In the genomic region with DNA sequence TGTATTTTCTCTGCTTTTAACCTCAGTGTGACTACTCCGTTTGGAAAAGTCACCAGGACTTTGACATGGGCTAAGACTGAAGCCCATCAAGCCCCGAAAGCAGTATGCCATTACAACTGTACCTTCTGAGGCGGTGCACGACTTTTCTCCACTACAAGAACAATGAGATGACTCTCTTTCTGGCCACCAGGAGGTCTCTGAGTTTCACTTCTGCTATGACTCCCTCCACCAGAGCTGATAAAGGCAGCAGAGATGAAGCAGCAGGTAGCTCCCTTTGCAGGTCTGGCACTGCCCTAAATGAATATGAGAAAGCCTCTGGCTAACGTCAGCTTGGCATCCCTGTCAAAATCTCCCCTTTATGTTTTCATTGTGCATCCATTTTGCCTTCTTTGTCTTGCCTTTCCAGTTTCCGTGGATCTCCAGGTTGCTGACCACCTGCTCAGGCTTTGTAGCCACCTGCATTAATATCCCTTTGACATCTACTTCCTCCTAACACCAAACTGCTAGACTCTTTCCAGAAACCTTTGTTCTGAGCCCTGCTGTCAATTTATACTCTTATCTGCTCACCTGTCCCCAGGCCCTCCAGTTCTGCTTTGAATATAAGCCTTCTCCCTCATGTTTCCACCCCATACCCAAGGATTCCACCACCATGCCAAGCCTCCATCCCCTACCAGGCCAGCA, we compare ENCODE assay signal across 13 cellular contexts.
DNase-seq lines count a peak whose midpoint lies in the region; ATAC-seq, FAIRE-seq and TF ChIP-seq lines count a peak whose summit lies in the region.
"Had no signal": no experiment of that assay in that cellular context is flagged by ENCODE, and none has a peak within 500 bp of the region (broad histone marks: within the 10 kb centered on the region; RNA-seq: fewer than 3 reads in every experiment).

No MANE protein-coding gene starts in this region.

- no peak overlapping the region for H3K27ac Mint-ChIP-seq in activated CD8-positive, alpha-beta T cell treated with anti-CD3 and anti-CD28 coated beads, Interleukin-2, amount 10 ng/mL, durations not matched to agents 7 days and 5 days
- H3K27ac Mint-ChIP-seq: H9 had no signal

- H3K4me2 ChIP-seq in HepG2 (ENCODE audit: low read depth, low read length): no peak overlapping the region
- peak overlapping the region; percentile 4 for H3K4me2 ChIP-seq in Karpas-422 (ENCODE audit: low read depth, low read length, poor library complexity, severe bottlenecking)

- H3K27me3 ChIP-seq in HepG2 (ENCODE audit: control insufficient read depth in 1 of 2, insufficient read depth in 2 of 2, low read length in 2 of 2) (peaks cover 0 to 3% of the 10 kb centered on the region in 2 experiments; a peak in 1 of 5 replicates), right lobe of liver (no peaks in the 10 kb centered on the region), Karpas-422 (ENCODE audit: low read length) (no peaks in the 10 kb centered on the region)

- TF ChIP-seq RAD21 in HepG2 (CRISPR knock-in tag; IDR thresholded peaks at IDR 0.05): peak; percentile 44; the same call in 1 of the 2 replicates

- H3K4me1 ChIP-seq in HepG2 (ENCODE audit: insufficient read depth, low read length) (peaks cover 30% of the 10 kb centered on the region), right lobe of liver (peaks cover 0 to 11% (median 0%) of the 10 kb centered on the region in 4 donors), Karpas-422 (ENCODE audit: low read length) (peaks cover 17% of the 10 kb centered on the region)
- H3K4me1 ChIP-seq: parathyroid adenoma had no signal

- H2AFZ ChIP-seq in HepG2 (ENCODE audit: low read length) (peak overlapping the region; percentile 4), Karpas-422 (ENCODE audit: low read length) (no peak overlapping the region)
- H2AFZ ChIP-seq: parathyroid adenoma had no signal

- no peaks in the 10 kb centered on the region for H3K36me3 Mint-ChIP-seq in activated CD8-positive, alpha-beta T cell treated with anti-CD3 and anti-CD28 coated beads, Interleukin-2, amount 10 ng/mL, durations not matched to agents 7 days and 5 days (ENCODE audit: low read depth)

- POLR2A ChIA-PET in HepG2 (lab: Yijun Ruan, JAX): no interaction called here
- POLR2A ChIA-PET in activated CD8-positive, alpha-beta T cell treated with anti-CD3 and anti-CD28 coated beads, Interleukin-2, amount 10 ng/mL, durations not matched to agents 7 days and 5 days (lab: Charles Lee): no interaction called here

- no peak for TF ChIP-seq POLR2A in HepG2 (IDR thresholded peaks at IDR 0.05; ENCODE audit: insufficient read depth in 1 of 2, low read depth in 2 of 2, low read length in 2 of 2)
- TF ChIP-seq POLR2A in right lobe of liver (IDR thresholded peaks at IDR 0.05): no peak

- no peaks in the 10 kb centered on the region for H3K9me2 ChIP-seq in Karpas-422 (replicated peaks; ENCODE audit: insufficient read depth, low read length)

- H3K79me2 ChIP-seq in HepG2 (ENCODE audit: insufficient read depth, low read length) (no peaks in the 10 kb centered on the region), Karpas-422 (ENCODE audit: low read length) (no peaks in the 10 kb centered on the region)
- H3K79me2 ChIP-seq: parathyroid adenoma had no signal

- H3K9me3 Mint-ChIP-seq in activated CD8-positive, alpha-beta T cell treated with anti-CD3 and anti-CD28 coated beads, Interleukin-2, amount 10 ng/mL, durations not matched to agents 7 days and 5 days (ENCODE audit: insufficient read depth): no peaks in the 10 kb centered on the region

- in situ Hi-C loops in HepG2 (cut with HindIII; ENCODE audit: extremely low pct_ligation_motif_present, low pct_unique_long_range_greater_than_20kb): no loop called here

- no peak for TF ChIP-seq EP300 in HepG2 (IDR thresholded peaks at IDR 0.05; ENCODE audit: low read depth in 2 of 2, low read length in 2 of 2)
- TF ChIP-seq EP300 in HepG2 (CRISPR knock-in tag; IDR thresholded peaks at IDR 0.05; ENCODE audit: borderline replicate concordance): no peak

- peak; percentile 31 for DNase-seq in HepG2 (ENCODE audit: low spot score)
- DNase-seq in right lobe of liver: no peak
- DNase-seq in Karpas-422: peak; percentile 88
- no peak for DNase-seq in activated CD8-positive, alpha-beta T cell treated with anti-CD3 and anti-CD28 coated beads, Interleukin-2, amount 10 ng/mL, durations not matched to agents 7 days and 5 days
- DNase-seq in medulla oblongata (ENCODE audit: extremely low spot score): no peak
- no peak for DNase-seq in caudate nucleus (lab: John Stamatoyannopoulos, UW)
- no peak for DNase-seq in activated CD4-positive, CD25-positive, alpha-beta regulatory T cell (lab: John Stamatoyannopoulos, UW)
- DNase-seq: ACHN; central memory CD4-positive, alpha-beta T cell; H9; stimulated activated naive CD4-positive, alpha-beta T cell had no signal

- H4K20me1 ChIP-seq in HepG2 (ENCODE audit: insufficient read depth, low read length) (no peaks in the 10 kb centered on the region), Karpas-422 (ENCODE audit: insufficient read depth, low read depth, low read length) (no peaks in the 10 kb centered on the region)

- ATAC-seq in HepG2: peak; percentile 77
- no peak for ATAC-seq in right lobe of liver
- peak; percentile 88 for ATAC-seq in HG02763 (IDR thresholded peaks at IDR 0.05; ENCODE audit: unreplicated experiment)
- ATAC-seq in activated CD8-positive, alpha-beta T cell treated with anti-CD3 and anti-CD28 coated beads, Interleukin-2, amount 10 ng/mL, durations not matched to agents 7 days and 5 days: no peak

- H3K36me3 ChIP-seq in HepG2 (replicated peaks in 1 of 2; ENCODE audit: control insufficient read depth in 1 of 2, insufficient read depth in 2 of 2, low read length in 2 of 2): no peaks in the 10 kb centered on the region
- H3K36me3 ChIP-seq in right lobe of liver: no peaks in the 10 kb centered on the region
- H3K36me3 ChIP-seq in Karpas-422 (ENCODE audit: insufficient read depth, low read length): no peaks in the 10 kb centered on the region

- no peaks in the 10 kb centered on the region for H3K9me3 ChIP-seq in HepG2 (ENCODE audit: low read length)
- no peaks in the 10 kb centered on the region for H3K9me3 ChIP-seq in right lobe of liver
- H3K9me3 ChIP-seq in Karpas-422 (ENCODE audit: low read length): no peaks in the 10 kb centered on the region

- peak; percentile 58 for TF ChIP-seq CTCF in HepG2 (CRISPR knock-in tag; IDR thresholded peaks at IDR 0.05)
- TF ChIP-seq CTCF in right lobe of liver (IDR thresholded peaks at IDR 0.05): no peak

- FAIRE-seq in HepG2 (lab: Jason Lieb, UNC): no peak

- H3K4me3 Mint-ChIP-seq in activated CD8-positive, alpha-beta T cell treated with anti-CD3 and anti-CD28 coated beads, Interleukin-2, amount 10 ng/mL, durations not matched to agents 7 days and 5 days: no peak overlapping the region
- H3K4me3 Mint-ChIP-seq: H9 had no signal

- no peak overlapping the region for H3K27ac ChIP-seq in HepG2 (ENCODE audit: extremely low read length, insufficient read depth, low read length)
- no peak overlapping the region for H3K27ac ChIP-seq in right lobe of liver
- no peak overlapping the region for H3K27ac ChIP-seq in Karpas-422 (ENCODE audit: low read length)
- no peak overlapping the region for H3K27ac ChIP-seq in caudate nucleus (ENCODE audit: low read depth, low read length)
- H3K27ac ChIP-seq: parathyroid adenoma had no signal

- intact Hi-C loops in HepG2 (cut with micrococcal nuclease; ENCODE audit: unreplicated experiment) (loop anchor here (5.0 to 10.0 kb wide), 3 partner anchors 58 to 1310 kb away; no protein-coding TSS in a partner anchor), right lobe of liver (cut with DNase I) (no loop called here)

- H3K4me3 ChIP-seq in HepG2 (replicated peaks in 1 of 3; ENCODE audit: insufficient read depth in 1 of 3, low read depth in 2 of 3, low read length in 3 of 3) (no peak overlapping the region), right lobe of liver (no peak overlapping the region), Karpas-422 (ENCODE audit: low read length) (no peak overlapping the region)

- no TSS peak for BruUV-seq in HepG2 (replicated peaks; lab: Mats Ljungman, UMichigan)

- WGBS in HepG2 (ENCODE audit: low lambda C conversion rate): 41% methylated on average over 6 of the region's 6 CpGs
- 74% methylated on average over 6 of the region's 6 CpGs for WGBS in right lobe of liver (ENCODE audit: insufficient coverage, low coverage, low lambda C conversion rate, missing lambda C conversion rate)

- no peaks in the 10 kb centered on the region for H3K27me3 Mint-ChIP-seq in activated CD8-positive, alpha-beta T cell treated with anti-CD3 and anti-CD28 coated beads, Interleukin-2, amount 10 ng/mL, durations not matched to agents 7 days and 5 days (ENCODE audit: low read depth)

- peaks cover 1% of the 10 kb centered on the region for H3K4me1 Mint-ChIP-seq in activated CD8-positive, alpha-beta T cell treated with anti-CD3 and anti-CD28 coated beads, Interleukin-2, amount 10 ng/mL, durations not matched to agents 7 days and 5 days (ENCODE audit: low read depth)
- H3K4me1 Mint-ChIP-seq: H9 had no signal

- CTCF ChIA-PET in HepG2 (lab: Yijun Ruan, JAX; ENCODE audit: low intra/inter-chr PET ratio, low total read pairs): no interaction called here
- CTCF ChIA-PET in activated CD8-positive, alpha-beta T cell treated with anti-CD3 and anti-CD28 coated beads, Interleukin-2, amount 10 ng/mL, durations not matched to agents 7 days and 5 days (lab: Charles Lee): no interaction called here

- no peak overlapping the region for H3K9ac ChIP-seq in HepG2 (ENCODE audit: insufficient read depth, low read depth, low read length)
- H3K9ac ChIP-seq in Karpas-422 (ENCODE audit: low read length): no peak overlapping the region
- H3K9ac ChIP-seq: parathyroid adenoma had no signal

TF ChIP-seq in HepG2, 621 proteins besides CTCF, POLR2A, EP300 and RAD21 (continues in another document):
- TF ChIP-seq DMAP1 (CRISPR knock-in tag; IDR thresholded peaks at IDR 0.05) (no peak), SMC3 (IDR thresholded peaks at IDR 0.05; ENCODE audit: low read length) (peak; percentile 68), ZNF768 (CRISPR knock-in tag; IDR thresholded peaks at IDR 0.05) (no peak), ZNF891 (CRISPR knock-in tag; IDR thresholded peaks at IDR 0.05) (no peak), ZBTB20 (CRISPR knock-in tag; IDR thresholded peaks at IDR 0.05; ENCODE audit: borderline replicate concordance, low read depth) (no peak), ZNF34 (CRISPR knock-in tag; IDR thresholded peaks at IDR 0.05; ENCODE audit: borderline replicate concordance) (no peak), EHMT2 (IDR thresholded peaks at IDR 0.05; ENCODE audit: borderline replicate concordance, low read depth, low read length) (no peak)
- TF ChIP-seq, protein P1, sequence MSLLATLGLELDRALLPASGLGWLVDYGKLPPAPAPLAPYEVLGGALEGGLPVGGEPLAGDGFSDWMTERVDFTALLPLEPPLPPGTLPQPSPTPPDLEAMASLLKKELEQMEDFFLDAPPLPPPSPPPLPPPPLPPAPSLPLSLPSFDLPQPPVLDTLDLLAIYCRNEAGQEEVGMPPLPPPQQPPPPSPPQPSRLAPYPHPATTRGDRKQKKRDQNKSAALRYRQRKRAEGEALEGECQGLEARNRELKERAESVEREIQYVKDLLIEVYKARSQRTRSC (CRISPR knock-in tag; IDR thresholded peaks at IDR 0.05; ENCODE audit: low read depth): no peak

Comparison
In these comparisons a context has a peak if more than half of its experiments do, and no peak if none do; other contexts are left out.
1. ATAC-seq: peak in HepG2 (single experiment) and HG02763 (single experiment); none in right lobe of liver (0 of 4) and activated CD8-positive, alpha-beta T cell treated with anti-CD3 and anti-CD28 coated beads, Interleukin-2, amount 10 ng/mL, durations not matched to agents 7 days and 5 days (single experiment).
2. DNase-seq: peak in HepG2 (single experiment) and Karpas-422 (single experiment); none in right lobe of liver (0 of 3), activated CD8-positive, alpha-beta T cell treated with anti-CD3 and anti-CD28 coated beads, Interleukin-2, amount 10 ng/mL, durations not matched to agents 7 days and 5 days (single experiment), medulla oblongata (single experiment), caudate nucleus (0 of 61) and activated CD4-positive, CD25-positive, alpha-beta regulatory T cell (0 of 4).